In the genomic region with DNA sequence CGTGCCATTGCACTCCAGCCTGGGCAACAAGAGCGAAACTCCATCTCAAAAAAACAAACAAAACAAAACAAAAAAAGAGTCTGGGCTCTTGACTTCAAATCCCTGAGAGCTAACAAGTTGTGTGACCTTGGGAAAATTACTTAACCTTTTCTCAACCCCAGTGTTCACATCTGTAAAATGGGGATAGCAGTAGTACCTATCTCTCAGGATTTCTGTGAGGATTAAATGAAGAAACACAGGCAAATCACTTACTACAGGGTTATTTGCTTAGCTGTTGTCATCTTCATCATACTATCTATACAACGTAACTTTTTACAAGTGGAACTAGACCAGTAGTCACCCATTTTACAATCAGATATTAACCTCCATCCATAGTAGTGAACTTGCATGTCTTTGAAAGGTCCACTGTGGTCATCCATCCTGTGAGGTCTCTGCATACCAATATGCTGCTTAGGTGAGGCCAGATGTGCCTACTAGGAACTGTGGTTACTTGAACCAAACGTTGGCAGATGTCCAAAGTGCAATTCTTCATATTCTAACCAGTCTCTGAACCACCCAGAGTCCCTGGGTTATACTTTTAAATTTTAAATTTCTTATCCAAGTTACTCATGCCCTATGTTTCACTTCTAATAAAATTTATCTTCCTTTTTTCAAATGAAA, we compare ENCODE assay signal across 23 cellular contexts.
DNase-seq lines count a peak whose midpoint lies in the region; TF ChIP-seq lines count a peak whose summit lies in the region.
"Had no signal": no experiment of that assay in that cellular context is flagged by ENCODE, and none has a peak within 500 bp of the region (broad histone marks: within the 10 kb centered on the region; RNA-seq: fewer than 3 reads in every experiment).

No MANE protein-coding gene starts in this region.

- H3K27ac ChIP-seq in RWPE1: peak overlapping the region; percentile 56
- H3K27ac ChIP-seq: heart left ventricle, tibial artery had no signal

- no peak for TF ChIP-seq RAD21 in Ishikawa (IDR thresholded peaks at IDR 0.05; ENCODE audit: low read depth)

- TF ChIP-seq CTCF in RWPE1 (conservative IDR thresholded peaks at IDR 0.05; ENCODE audit: low read depth): no peak

- POLR2A ChIA-PET in RWPE1 (lab: Yijun Ruan, JAX; ENCODE audit: low non-redundant PET): no interaction called here

- peak; percentile 25 for DNase-seq in NCI-H2171 treated with DMSO at 0.1 percent for 48 hours (lab: John Stamatoyannopoulos, UW)
- DNase-seq in NCI-H2171 (lab: John Stamatoyannopoulos, UW): no peak
- no peak for DNase-seq in RWPE1 (ENCODE audit: low spot score)
- peak; percentile 51 for DNase-seq in glomerular visceral epithelial cell (ENCODE audit: extremely low spot score)
- no peak for DNase-seq in occipital lobe (lab: John Stamatoyannopoulos, UW)
- DNase-seq in mucosa of gallbladder (ENCODE audit: low spot score): no peak
- no peak for DNase-seq in GM03348 (ENCODE audit: low spot score)
- DNase-seq: activated CD4-positive, alpha-beta T cell treated with anti-CD3 and anti-CD28 coated beads, Interleukin-2, amount 50 U/mL, for 48 hours; activated gamma-delta T cell treated with Interleukin-2 at 50 U/mL for 16 hours; activated naive CD8-positive, alpha-beta T cell treated with anti-CD3 and anti-CD28 coated beads, Interleukin-2, amount 10 ng/mL, durations not matched to agents 7 days and 5 days; activated T-cell treated with anti-CD3 and anti-CD28 coated beads, Interleukin-2, amount 50 U/mL, for 48 hours; CD4-positive, alpha-beta T cell; endodermal cell; foreskin fibroblast; heart left ventricle; natural killer cell; NCI-H1092; NCI-H187; PC-3; SHP77; stimulated activated CD4-positive, alpha-beta T cell treated with anti-CD3 and anti-CD28 coated beads, Interleukin-4, amount 100 ng/mL, for 24 hours; tibial artery had no signal

- TF ChIP-seq EP300 in Ishikawa (IDR thresholded peaks at IDR 0.05; ENCODE audit: borderline replicate concordance): no peak

- CTCF ChIA-PET in RWPE1 (lab: Yijun Ruan, JAX): no interaction called here

TF ChIP-seq in Ishikawa, 13 proteins besides CTCF, POLR2A, EP300 and RAD21:
- TF ChIP-seq NFIC (IDR thresholded peaks at IDR 0.05) (peak; percentile 15; the same call in 1 of the 2 replicates), ZBTB7A (IDR thresholded peaks at IDR 0.05; ENCODE audit: low read depth) (no peak), TCF12 (IDR thresholded peaks at IDR 0.05; ENCODE audit: low read depth) (no peak), TEAD4 (IDR thresholded peaks at IDR 0.05) (no peak), CREB1 (IDR thresholded peaks at IDR 0.05; ENCODE audit: low read depth) (no peak), FOXM1 (IDR thresholded peaks at IDR 0.05; ENCODE audit: borderline replicate concordance, low read depth) (no peak), EGR1 (IDR thresholded peaks at IDR 0.05) (no peak)
TF ChIP-seq in Ishikawa: peak in this region for 1.

Comparison
In these comparisons a context has a peak if more than half of its experiments do, and no peak if none do; other contexts are left out.
1. DNase-seq: peak in NCI-H2171 treated with DMSO at 0.1 percent for 48 hours (single experiment) and glomerular visceral epithelial cell (single experiment); none in NCI-H2171 (single experiment), RWPE1 (single experiment), occipital lobe (single experiment), mucosa of gallbladder (single experiment) and GM03348 (single experiment).